Comparison of ENCODE assay signal across 31 cellular contexts in the genomic region with DNA sequence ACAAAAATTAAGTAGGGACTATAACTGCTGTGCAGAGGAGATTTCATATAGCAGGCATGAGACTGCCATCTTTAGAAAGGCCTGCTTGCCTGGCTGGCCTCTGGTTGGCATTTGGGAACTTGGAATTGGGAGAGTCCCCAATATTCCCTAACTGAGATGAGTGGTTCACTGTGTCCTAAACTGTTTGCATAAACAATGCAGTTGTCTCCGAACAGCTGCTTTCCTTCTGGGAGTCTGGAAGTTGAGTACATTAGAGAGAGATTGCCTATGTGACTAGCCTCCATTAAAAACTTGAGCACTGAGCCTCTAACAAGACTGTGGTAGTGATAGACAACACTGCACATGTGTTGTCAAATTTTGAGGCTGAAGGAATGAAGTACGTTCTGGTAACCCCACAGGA. TPM values are rescaled to one million over a fixed set of nuclear protein-coding genes. Genes with fewer than 3 reads are reported as not detected.
"Had no signal": no experiment of that assay in that cellular context is flagged by ENCODE, and none has a peak within 500 bp of the region (broad histone marks: within the 10 kb centered on the region; RNA-seq: fewer than 3 reads in every experiment).

No MANE protein-coding gene starts in this region.

- H3K9me3 Mint-ChIP-seq: effector memory CD8-positive, alpha-beta T cell; endodermal cell had no signal

- H3K9me3 ChIP-seq: esophagus squamous epithelium, gastrocnemius medialis, heart right ventricle, left lung, lower lobe of right lung had no signal

- DNase-seq: dermis blood vessel endothelial cell; effector CD8-positive, alpha-beta T cell; effector memory CD8-positive, alpha-beta T cell; endodermal cell; erythroblast; esophagus squamous epithelium; foreskin fibroblast; foreskin melanocyte; gastrocnemius medialis; glutamatergic neuron; head of caudate nucleus; heart right ventricle; hippocampal formation; left colon; left lung; left ventricle myocardium superior; lower lobe of right lung; mesenchymal stem cell; midbrain; naive thymus-derived CD4-positive, alpha-beta T cell had no signal

- H3K36me3 Mint-ChIP-seq: naive thymus-derived CD4-positive, alpha-beta T cell had no signal

- H3K4me3 Mint-ChIP-seq: effector memory CD8-positive, alpha-beta T cell; endodermal cell; naive thymus-derived CD4-positive, alpha-beta T cell had no signal

- H3K27ac Mint-ChIP-seq: effector memory CD8-positive, alpha-beta T cell; endodermal cell; naive thymus-derived CD4-positive, alpha-beta T cell had no signal

- H3K27me3 ChIP-seq: esophagus squamous epithelium, gastrocnemius medialis, left lung had no signal

- H3K27ac ChIP-seq: coronary artery, epithelial cell of prostate, esophagus squamous epithelium, gastrocnemius medialis, heart right ventricle, left lung, lower lobe of right lung had no signal

- H3K36me3 ChIP-seq: esophagus squamous epithelium, gastrocnemius medialis, heart right ventricle, left lung, lower lobe of right lung had no signal

- H3K4me1 ChIP-seq: esophagus squamous epithelium, gastrocnemius medialis, heart right ventricle, left lung, lower lobe of right lung had no signal

- ATAC-seq: effector memory CD8-positive, alpha-beta T cell; esophagus mucosa; gastrocnemius medialis; heart right ventricle; left colon; left lung; left ventricle myocardium superior; lower lobe of right lung; naive thymus-derived CD4-positive, alpha-beta T cell had no signal

- H3K4me3 ChIP-seq: coronary artery, esophagus squamous epithelium, gastrocnemius medialis, heart right ventricle, left lung, lower lobe of right lung had no signal

RNA-seq across cellular contexts. Expression of a gene that starts 47.4 kb away (rescaled TPM):
- total RNA-seq: dermis blood vessel endothelial cell; endodermal cell; esophagus mucosa; esophagus squamous epithelium; gastrocnemius medialis; glomerular endothelial cell; heart right ventricle; kidney epithelial cell; left ventricle myocardium superior; lower leg skin; lung microvascular endothelial cell; mesenteric fat pad; mononuclear cell; mucosa of gallbladder; naive thymus-derived CD4-positive, alpha-beta T cell had no signal
- polyA plus RNA-seq: heart right ventricle; keratinocyte; naive thymus-derived CD4-positive, alpha-beta T cell had no signal
